1 cellular context compared by ENCODE assay signal in genomic region chrX:124231454-124231853, GRCh38.
TF ChIP-seq lines count a peak whose summit lies in the region.

No MANE protein-coding gene starts in this region.

TF ChIP-seq in H1, 55 proteins besides CTCF, POLR2A, EP300 and RAD21 (continued from another document):
- no peak for TF ChIP-seq JUN (IDR thresholded peaks at IDR 0.05; ENCODE audit: low read depth, low read length)
- no peak for TF ChIP-seq TAF7 (optimal IDR thresholded peaks at IDR 0.05; ENCODE audit: borderline replicate concordance, low read depth, low read length)
- no peak for TF ChIP-seq CHD1 (IDR thresholded peaks at IDR 0.05; ENCODE audit: low read depth, low read length)
- TF ChIP-seq POU5F1 (IDR thresholded peaks at IDR 0.05; ENCODE audit: low read depth, low read length) = no peak
- no peak for TF ChIP-seq SIN3A (conservative IDR thresholded peaks at IDR 0.05 in 1 of 2, IDR thresholded peaks at IDR 0.05 in 1 of 2; ENCODE audit: low read depth in 1 of 2, low read length in 2 of 2)
- TF ChIP-seq TCF12 (IDR thresholded peaks at IDR 0.05; ENCODE audit: low read depth, low read length) = no peak
- no peak for TF ChIP-seq MAFK (IDR thresholded peaks at IDR 0.05; ENCODE audit: low read depth, low read length)
- no peak for TF ChIP-seq JUND (IDR thresholded peaks at IDR 0.05; ENCODE audit: low read length)
